Comparison of ENCODE assay signal across 19 cellular contexts in genomic region chr16:75193730-75194444, GRCh38. TPM values are rescaled to one million over a fixed set of nuclear protein-coding genes. Genes with fewer than 3 reads are reported as not detected.
DNase-seq lines count a peak whose midpoint lies in the region; ATAC-seq and TF ChIP-seq lines count a peak whose summit lies in the region.
"Had no signal": no experiment of that assay in that cellular context is flagged by ENCODE, and none has a peak within 500 bp of the region (broad histone marks: within the 10 kb centered on the region; RNA-seq: fewer than 3 reads in every experiment).

No MANE protein-coding gene starts in this region.

- H3K4me1 ChIP-seq in right lobe of liver, result no peaks in the 10 kb centered on the region

- DNase-seq in coronary artery (ENCODE audit: low spot score) (peak; percentile 54), right lobe of liver (peak in 2 of 3 donors; percentile 3 to 33), osteocyte (ENCODE audit: extremely low spot score, unreplicated experiment) (peak; percentile 75), ureter (ENCODE audit: low spot score) (peak; percentile 31), HT-29 (ENCODE audit: low spot score) (no peak)
- DNase-seq in activated naive CD4-positive, alpha-beta T cell (lab: John Stamatoyannopoulos, UW), result no peak
- DNase-seq in activated CD8-positive, alpha-beta T cell treated with anti-CD3 and anti-CD28 coated beads for 36 hours, result no peak
- DNase-seq: CD4-positive, CD25-positive, alpha-beta regulatory T cell; DMS 273 treated with DMSO at 0.1 percent for 48 hours; DND-41; Kasumi-1; NCI-H1417; NCI-H187; NCI-H446; NCI-H526; OCI-M1 had no signal

- H3K4me1 Mint-ChIP-seq in osteocyte (ENCODE audit: unreplicated experiment), result peaks cover 3% of the 10 kb centered on the region
- H3K4me1 Mint-ChIP-seq in activated CD8-positive, alpha-beta T cell treated with anti-CD3 and anti-CD28 coated beads for 36 hours (ENCODE audit: low read depth), result no peaks in the 10 kb centered on the region
- H3K4me1 Mint-ChIP-seq: CD4-positive, CD25-positive, alpha-beta regulatory T cell had no signal

- H3K27ac ChIP-seq in coronary artery, result no peak overlapping the region
- H3K27ac ChIP-seq in right lobe of liver, result no peak overlapping the region

- WGBS in right lobe of liver (ENCODE audit: insufficient coverage, low coverage, low lambda C conversion rate, missing lambda C conversion rate), result 90% methylated on average over 4 of the region's 10 CpGs

- no peak overlapping the region for H3K27ac Mint-ChIP-seq in osteocyte (ENCODE audit: unreplicated experiment)
- H3K27ac Mint-ChIP-seq in activated CD8-positive, alpha-beta T cell treated with anti-CD3 and anti-CD28 coated beads for 36 hours, result no peak overlapping the region

- no peaks in the 10 kb centered on the region for H3K9me3 Mint-ChIP-seq in osteocyte (ENCODE audit: unreplicated experiment)
- H3K9me3 Mint-ChIP-seq in activated CD8-positive, alpha-beta T cell treated with anti-CD3 and anti-CD28 coated beads for 36 hours, result no peaks in the 10 kb centered on the region

- no peaks in the 10 kb centered on the region for H3K27me3 ChIP-seq in right lobe of liver

- no peak for TF ChIP-seq POLR2A in right lobe of liver (IDR thresholded peaks at IDR 0.05)

- no peaks in the 10 kb centered on the region for H3K36me3 ChIP-seq in right lobe of liver

- CTCF ChIA-PET in activated CD8-positive, alpha-beta T cell treated with anti-CD3 and anti-CD28 coated beads for 36 hours (lab: Charles Lee), result no interaction called here

- H3K4me3 ChIP-seq in coronary artery (no peak overlapping the region), right lobe of liver (no peak overlapping the region)
- H3K4me3 ChIP-seq: GM12878 had no signal

- no peaks in the 10 kb centered on the region for H3K36me3 Mint-ChIP-seq in osteocyte (ENCODE audit: unreplicated experiment)
- H3K36me3 Mint-ChIP-seq in activated CD8-positive, alpha-beta T cell treated with anti-CD3 and anti-CD28 coated beads for 36 hours (ENCODE audit: low read depth), result no peaks in the 10 kb centered on the region
- H3K36me3 Mint-ChIP-seq: CD4-positive, CD25-positive, alpha-beta regulatory T cell had no signal

- POLR2A ChIA-PET in activated CD8-positive, alpha-beta T cell treated with anti-CD3 and anti-CD28 coated beads for 36 hours (lab: Charles Lee), result interaction anchor here (0.6 kb wide), 1 partner anchor 30 kb away, joined by 3 read pairs; no protein-coding TSS in a partner anchor

- H3K27me3 Mint-ChIP-seq in osteocyte (ENCODE audit: unreplicated experiment), result peaks cover 23% of the 10 kb centered on the region
- H3K27me3 Mint-ChIP-seq in activated CD8-positive, alpha-beta T cell treated with anti-CD3 and anti-CD28 coated beads for 36 hours, result peaks cover 13% of the 10 kb centered on the region

- ATAC-seq in right lobe of liver, result no peak
- no peak for ATAC-seq in activated CD8-positive, alpha-beta T cell treated with anti-CD3 and anti-CD28 coated beads for 36 hours
- ATAC-seq: GM12878, Right ventricle myocardium inferior had no signal

- H3K4me3 Mint-ChIP-seq in osteocyte (ENCODE audit: unreplicated experiment), result no peak overlapping the region
- no peak overlapping the region for H3K4me3 Mint-ChIP-seq in activated CD8-positive, alpha-beta T cell treated with anti-CD3 and anti-CD28 coated beads for 36 hours
- H3K4me3 Mint-ChIP-seq: CD4-positive, CD25-positive, alpha-beta regulatory T cell had no signal

- TF ChIP-seq CTCF in coronary artery (IDR thresholded peaks at IDR 0.05), result no peak
- no peak for TF ChIP-seq CTCF in right lobe of liver (IDR thresholded peaks at IDR 0.05)
- no peak for TF ChIP-seq CTCF in osteocyte (IDR thresholded peaks at IDR 0.05)
- TF ChIP-seq CTCF in activated CD8-positive, alpha-beta T cell treated with anti-CD3 and anti-CD28 coated beads for 36 hours (IDR thresholded peaks at IDR 0.05), result no peak

- no peaks in the 10 kb centered on the region for H3K9me3 ChIP-seq in right lobe of liver

- intact Hi-C loops in right lobe of liver (cut with DNase I), result no loop called here
- intact Hi-C loops in activated CD8-positive, alpha-beta T cell treated with anti-CD3 and anti-CD28 coated beads for 36 hours (cut with micrococcal nuclease), result no loop called here

RNA-seq across cellular contexts. Expression of gene CTRB2, which starts 13.1 kb away (rescaled TPM):
- total RNA-seq in right lobe of liver, result not detected
- not detected in 2 replicates for total RNA-seq in osteocyte
- total RNA-seq in ureter, result not detected
- not detected in 2 replicates for total RNA-seq in HT-29 (2014; rRNA removed; shearing (Covaris generic))
- not detected for total RNA-seq in activated CD8-positive, alpha-beta T cell treated with anti-CD3 and anti-CD28 coated beads for 36 hours
- total RNA-seq: CD4-positive, CD25-positive, alpha-beta regulatory T cell; MCF 10A; Right ventricle myocardium inferior had no signal

RNA-seq across cellular contexts. Expression of gene CTRB1, which starts 24.9 kb away (rescaled TPM):
- total RNA-seq in right lobe of liver (not detected), osteocyte (not detected in 2 replicates), ureter (not detected)
- not detected in 2 replicates for total RNA-seq in HT-29 (2014; rRNA removed; shearing (Covaris generic))
- total RNA-seq in activated CD8-positive, alpha-beta T cell treated with anti-CD3 and anti-CD28 coated beads for 36 hours, result not detected
- total RNA-seq: CD4-positive, CD25-positive, alpha-beta regulatory T cell; MCF 10A; Right ventricle myocardium inferior had no signal

RNA-seq across cellular contexts. Expression of gene ZFP1, which starts 45.6 kb away (rescaled TPM):
- 10 to 100 TPM in 3 of 6 experiments, 1 to 10 TPM in 3; 3.7 to 18.6 (median 9.3) TPM for total RNA-seq in right lobe of liver
- 16.5 and 17.0 TPM in 2 replicates for total RNA-seq in osteocyte
- 12.4 TPM for total RNA-seq in ureter
- 2.2 and 2.8 TPM in 2 replicates for total RNA-seq in HT-29 (2014; rRNA removed; shearing (Covaris generic))
- total RNA-seq in activated CD8-positive, alpha-beta T cell treated with anti-CD3 and anti-CD28 coated beads for 36 hours, result 10 to 100 TPM; 19.8 to 23.9 TPM

RNA-seq across cellular contexts. Expression of gene BCAR1, which starts 57.5 kb away (rescaled TPM):
- total RNA-seq in right lobe of liver (100 to 1,000 TPM in 1 of 6 experiments, 10 to 100 TPM in 5; 29.2 to 108 (median 51.2) TPM), osteocyte (126 and 138 TPM in 2 replicates), ureter (81.8 TPM)
- total RNA-seq in HT-29 (2014; rRNA removed; shearing (Covaris generic)), result 230 and 270 TPM in 2 replicates
- total RNA-seq in activated CD8-positive, alpha-beta T cell treated with anti-CD3 and anti-CD28 coated beads for 36 hours, result under 1 TPM; 0.34 to 0.87 TPM

Comparison
In these comparisons a context has a peak if more than half of its experiments do, and no peak if none do; other contexts are left out.
1. DNase-seq: peak in coronary artery (single experiment), right lobe of liver (2 of 3), osteocyte (single experiment) and ureter (single experiment); none in HT-29 (single experiment), activated naive CD4-positive, alpha-beta T cell (0 of 4) and activated CD8-positive, alpha-beta T cell treated with anti-CD3 and anti-CD28 coated beads for 36 hours (single experiment).